Comparison of ENCODE assay signal across 8 cellular contexts in genomic region chr10:6163364-6164270, GRCh38. TPM values are rescaled to one million over a fixed set of nuclear protein-coding genes. Genes with fewer than 3 reads are reported as not detected.
DNase-seq lines count a peak whose midpoint lies in the region; ATAC-seq lines count a peak whose summit lies in the region.

No MANE protein-coding gene starts in this region.

- H3K36me3 Mint-ChIP-seq in activated CD4-positive, alpha-beta memory T cell treated with anti-CD3 and anti-CD28 coated beads, Interleukin-2, amount 10 ng/mL, durations not matched to agents 7 days and 5 days (ENCODE audit: low read depth) = peaks cover 16% of the 10 kb centered on the region

- H2BK5ac ChIP-seq in mesenchymal stem cell (ENCODE audit: low read depth, low read length, poor library complexity, severe bottlenecking) = peak overlapping the region; percentile 84

- CTCF ChIA-PET in activated CD4-positive, alpha-beta memory T cell treated with anti-CD3 and anti-CD28 coated beads, Interleukin-2, amount 10 ng/mL, durations not matched to agents 7 days and 5 days (lab: Charles Lee) = interaction anchor here (0.7 to 3.3 kb wide), 11 partner anchors 9 to 243 kb away, joined by 3 to 29 read pairs (median 6); partner anchors contain the start of gene PFKFB3

- DNase-seq in AML-193 (lab: John Stamatoyannopoulos, UW) (peak; percentile 67 to 78), NCI-H774 (lab: John Stamatoyannopoulos, UW) (peak; percentile 92), mesenchymal stem cell (peak; percentile 83)
- peak; percentile 93 for DNase-seq in activated CD4-positive, alpha-beta memory T cell treated with anti-CD3 and anti-CD28 coated beads, Interleukin-2, amount 10 ng/mL, durations not matched to agents 7 days and 5 days
- peak; percentile 80 for DNase-seq in stimulated activated CD8-positive, alpha-beta memory T cell treated with anti-CD3 and anti-CD28 coated beads, Interleukin-12 subunit alpha, Interleukin-12 subunit beta, amount 100 ng/mL, for 1 hour (ENCODE audit: low read depth)

- peak; percentile 95 for ATAC-seq in GM19025 (IDR thresholded peaks at IDR 0.05; ENCODE audit: low read depth, unreplicated experiment)
- ATAC-seq in HG03196 (IDR thresholded peaks at IDR 0.05; ENCODE audit: unreplicated experiment) = peak; percentile 93

- H3K27me3 ChIP-seq in ectodermal cell (ENCODE audit: control insufficient read depth, insufficient read depth, low read length, poor library complexity, severe bottlenecking) (no peaks in the 10 kb centered on the region), mesenchymal stem cell (ENCODE audit: control insufficient read depth in 1 of 2, insufficient read depth in 1 of 2, low read length in 2 of 2) (no peaks in the 10 kb centered on the region)

- H3K23ac ChIP-seq in mesenchymal stem cell (ENCODE audit: low read length in 2 of 2) = no peak overlapping the region

- H3K27ac Mint-ChIP-seq in activated CD4-positive, alpha-beta memory T cell treated with anti-CD3 and anti-CD28 coated beads, Interleukin-2, amount 10 ng/mL, durations not matched to agents 7 days and 5 days = peak overlapping the region; percentile 93

- no peaks in the 10 kb centered on the region for H3K4me1 ChIP-seq in ectodermal cell (ENCODE audit: control insufficient read depth, insufficient read depth, low read length)
- H3K4me1 ChIP-seq in mesenchymal stem cell (ENCODE audit: control insufficient read depth, insufficient read depth, low read depth, low read length) = peaks cover 15% of the 10 kb centered on the region

- peaks cover 50% of the 10 kb centered on the region for H3K4me1 Mint-ChIP-seq in activated CD4-positive, alpha-beta memory T cell treated with anti-CD3 and anti-CD28 coated beads, Interleukin-2, amount 10 ng/mL, durations not matched to agents 7 days and 5 days

- peak overlapping the region; percentile 85 for H3K4me2 ChIP-seq in mesenchymal stem cell (ENCODE audit: low read length, poor library complexity, severe bottlenecking)

- H3K9me3 ChIP-seq in ectodermal cell (ENCODE audit: control insufficient read depth, low read length) (no peaks in the 10 kb centered on the region), mesenchymal stem cell (ENCODE audit: control insufficient read depth, low read length) (no peaks in the 10 kb centered on the region)

- H2AFZ ChIP-seq in mesenchymal stem cell (ENCODE audit: low read depth, low read length) = no peak overlapping the region

- POLR2A ChIA-PET in activated CD4-positive, alpha-beta memory T cell treated with anti-CD3 and anti-CD28 coated beads, Interleukin-2, amount 10 ng/mL, durations not matched to agents 7 days and 5 days (lab: Charles Lee) = interaction anchor here (0.7 to 3.2 kb wide), 22 partner anchors 9 to 366 kb away, joined by 3 to 20 read pairs (median 4); partner anchors contain the start of genes GDI2 and PFKFB3

- H3K4me3 ChIP-seq in ectodermal cell (ENCODE audit: insufficient read depth, low read depth, low read length) (peak overlapping the region; percentile 67), mesenchymal stem cell (ENCODE audit: insufficient read depth in 1 of 2, low read depth in 1 of 2, low read length in 2 of 2) (peak overlapping the region; percentile 73 to 89)

- no peaks in the 10 kb centered on the region for H3K9me3 Mint-ChIP-seq in activated CD4-positive, alpha-beta memory T cell treated with anti-CD3 and anti-CD28 coated beads, Interleukin-2, amount 10 ng/mL, durations not matched to agents 7 days and 5 days

- H3K14ac ChIP-seq in mesenchymal stem cell (ENCODE audit: low read length in 2 of 2) = peak overlapping the region; percentile 13 to 74

- peak overlapping the region; percentile 97 for H2BK120ac ChIP-seq in mesenchymal stem cell (ENCODE audit: low read depth, low read length)

- peak overlapping the region; percentile 87 for H3K4me3 Mint-ChIP-seq in activated CD4-positive, alpha-beta memory T cell treated with anti-CD3 and anti-CD28 coated beads, Interleukin-2, amount 10 ng/mL, durations not matched to agents 7 days and 5 days

- H4K8ac ChIP-seq in mesenchymal stem cell (ENCODE audit: low read length) = peak overlapping the region; percentile 96

- H3K36me3 ChIP-seq in ectodermal cell (ENCODE audit: control insufficient read depth, insufficient read depth, low read length) = no peaks in the 10 kb centered on the region
- peaks cover 15 to 16% of the 10 kb centered on the region in 2 experiments for H3K36me3 ChIP-seq in mesenchymal stem cell (ENCODE audit: control insufficient read depth in 1 of 2, insufficient read depth in 2 of 2, low read depth in 1 of 2, low read length in 2 of 2)

- H3K18ac ChIP-seq in mesenchymal stem cell (ENCODE audit: low read depth in 1 of 2, low read length in 2 of 2) = peak overlapping the region; percentile 86 to 98

- peak overlapping the region; percentile 42 to 91 for H3K4ac ChIP-seq in mesenchymal stem cell (ENCODE audit: low read depth in 1 of 2, low read length in 2 of 2)

- H2BK15ac ChIP-seq in mesenchymal stem cell (ENCODE audit: low read depth, poor library complexity, severe bottlenecking) = peak overlapping the region; percentile 52

- peaks cover 21% of the 10 kb centered on the region for H3K79me1 ChIP-seq in mesenchymal stem cell (replicated peaks; ENCODE audit: low read length, poor library complexity, severe bottlenecking)

- H4K91ac ChIP-seq in mesenchymal stem cell (ENCODE audit: low read length) = peak overlapping the region; percentile 98

- no peaks in the 10 kb centered on the region for H3K27me3 Mint-ChIP-seq in activated CD4-positive, alpha-beta memory T cell treated with anti-CD3 and anti-CD28 coated beads, Interleukin-2, amount 10 ng/mL, durations not matched to agents 7 days and 5 days

- H3K27ac ChIP-seq in ectodermal cell (ENCODE audit: insufficient read depth, low read depth, low read length, poor library complexity, severe bottlenecking) (no peak overlapping the region), mesenchymal stem cell (ENCODE audit: low read length, poor library complexity, severe bottlenecking) (peak overlapping the region; percentile 50)

- H2AK5ac ChIP-seq in mesenchymal stem cell (ENCODE audit: low read length, severe bottlenecking) = peak overlapping the region; percentile 68

- H3K9ac ChIP-seq in mesenchymal stem cell (ENCODE audit: low read length) = peak overlapping the region; percentile 94

- WGBS in ectodermal cell, 2 experiments = 5 to 6% methylated on average over 91 of the region's 91 CpGs
- WGBS in mesenchymal stem cell = 1% methylated on average over 74 of the region's 91 CpGs

- peak overlapping the region; percentile 7 to 54 for H2BK12ac ChIP-seq in mesenchymal stem cell (ENCODE audit: low read length in 2 of 2)

RNA-seq across cellular contexts. Expression of gene PFKFB3, which starts 39.1 kb away (rescaled TPM):
- total RNA-seq in activated CD4-positive, alpha-beta memory T cell treated with anti-CD3 and anti-CD28 coated beads, Interleukin-2, amount 10 ng/mL, durations not matched to agents 7 days and 5 days = 10 to 100 TPM; 66.8 to 69.4 TPM
- 26.3 TPM for polyA plus RNA-seq in ectodermal cell (2013, experiment 1 of 4)
- polyA plus RNA-seq in ectodermal cell (2013, experiment 2 of 4) = 33.7 TPM
- 19.5 TPM for polyA plus RNA-seq in ectodermal cell (2013, experiment 3 of 4)
- 21.0 TPM for polyA plus RNA-seq in ectodermal cell (2013, experiment 4 of 4)
- polyA plus RNA-seq in mesenchymal stem cell (2013, experiment 1 of 2) = 14.6 TPM
- 15.8 TPM for polyA plus RNA-seq in mesenchymal stem cell (2013, experiment 2 of 2)
